ENCODE assay signal across 2 cellular contexts in the genomic region with DNA sequence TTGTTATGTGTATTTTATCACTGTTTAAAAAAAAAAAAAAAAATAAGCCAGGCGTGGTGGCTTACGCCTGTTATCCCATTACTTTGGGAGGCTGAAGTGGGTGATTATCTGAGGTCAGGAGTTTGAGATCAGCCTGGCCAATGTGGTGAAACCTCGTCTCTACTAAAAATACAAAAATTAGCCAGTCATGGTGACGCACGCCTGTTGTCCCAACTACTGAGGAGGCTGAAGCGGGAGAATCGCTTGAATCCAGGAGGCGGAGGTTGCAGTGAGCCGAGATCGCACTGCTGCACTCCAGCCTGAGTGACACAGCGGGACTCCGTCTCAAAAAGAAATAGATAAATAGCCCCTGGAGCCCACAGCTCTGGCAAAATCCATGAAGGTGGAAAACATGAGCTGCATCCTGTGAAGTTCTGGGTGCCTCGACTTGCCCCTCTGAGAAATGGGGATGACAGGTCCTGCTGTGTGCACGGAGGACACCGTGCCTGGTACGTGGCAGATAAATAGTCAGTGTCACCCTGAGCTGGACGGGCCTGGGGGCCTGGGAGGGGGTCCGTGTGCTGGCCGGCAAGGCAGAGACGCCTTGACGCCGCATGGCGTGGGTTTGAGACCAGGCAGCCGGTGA.
TF ChIP-seq lines count a peak whose summit lies in the region.

No MANE protein-coding gene starts in this region.

TF ChIP-seq in HepG2, 621 proteins besides CTCF, POLR2A, EP300 and RAD21:
- TF ChIP-seq JUN (CRISPR knock-in tag; IDR thresholded peaks at IDR 0.05), result no peak
- peak; percentile 74 for TF ChIP-seq ZNF629 (CRISPR knock-in tag; conservative IDR thresholded peaks at IDR 0.05)

TF ChIP-seq in K562, 482 proteins besides CTCF, POLR2A, EP300 and RAD21 (continues in another document):
- TF ChIP-seq RB1 (IDR thresholded peaks at IDR 0.05; ENCODE audit: low read depth) (no peak), HDAC1 (IDR thresholded peaks at IDR 0.05) (no peak), ZEB2 (IDR thresholded peaks at IDR 0.05) (no peak), ZNF354B (CRISPR knock-in tag; IDR thresholded peaks at IDR 0.05) (no peak), KAT8 (IDR thresholded peaks at IDR 0.05; ENCODE audit: low read depth) (no peak), DDX20 (tag; IDR thresholded peaks at IDR 0.05; ENCODE audit: low read depth) (no peak), ZNF217 (CRISPR knock-in tag; IDR thresholded peaks at IDR 0.05) (no peak), TRIM28 (IDR thresholded peaks at IDR 0.05) (no peak), COPS2 (conservative IDR thresholded peaks at IDR 0.05) (no peak), SREBF1 (IDR thresholded peaks at IDR 0.05; ENCODE audit: borderline replicate concordance, low read depth, low read length) (no peak), ZFX (CRISPR knock-in tag; IDR thresholded peaks at IDR 0.05) (no peak), KDM1A (IDR thresholded peaks at IDR 0.05) (peak; percentile 52 to 82; a peak in 2 of 4 replicates), RBM25 (IDR thresholded peaks at IDR 0.05; ENCODE audit: low read depth, low read length, severe bottlenecking) (peak; percentile 46), DPF2 (IDR thresholded peaks at IDR 0.05) (peak; percentile 29; the same call in 1 of the 2 replicates), NCOR1 (IDR thresholded peaks at IDR 0.05) (no peak), ZNF778 (CRISPR knock-in tag; IDR thresholded peaks at IDR 0.05) (no peak), ATF1 (CRISPR knock-in tag; IDR thresholded peaks at IDR 0.05) (no peak), ATF1 (tag; IDR thresholded peaks at IDR 0.05) (0 out of 2 replicates have a peak, but pooled peaks have one; percentile 15), HMG20A (CRISPR knock-in tag; conservative IDR thresholded peaks at IDR 0.05) (no peak), ZNF23 (CRISPR knock-in tag; IDR thresholded peaks at IDR 0.05) (no peak), PML (IDR thresholded peaks at IDR 0.05; ENCODE audit: low read length) (no peak), ETV6 (IDR thresholded peaks at IDR 0.05; ENCODE audit: borderline replicate concordance in 1 of 2, low read depth in 2 of 2, low read length in 1 of 2) (no peak), ETV6 (CRISPR knock-in tag; IDR thresholded peaks at IDR 0.05; ENCODE audit: borderline replicate concordance) (no peak), MYBL2 (IDR thresholded peaks at IDR 0.05; ENCODE audit: low read depth) (peak; percentile 44; the same call in 1 of the 2 replicates), MYBL2 (CRISPR knock-in tag; IDR thresholded peaks at IDR 0.05; ENCODE audit: borderline replicate concordance) (no peak), NR3C1 (CRISPR knock-in tag; IDR thresholded peaks at IDR 0.05) (no peak), C11orf30 (IDR thresholded peaks at IDR 0.05; ENCODE audit: low read depth) (peak; percentile 54), TAL1 (IDR thresholded peaks at IDR 0.05) (no peak), ZNF174 (CRISPR knock-in tag; IDR thresholded peaks at IDR 0.05) (no peak), RBM15 (IDR thresholded peaks at IDR 0.05; ENCODE audit: insufficient read depth, low read length) (no peak)
- TF ChIP-seq, protein P1, sequence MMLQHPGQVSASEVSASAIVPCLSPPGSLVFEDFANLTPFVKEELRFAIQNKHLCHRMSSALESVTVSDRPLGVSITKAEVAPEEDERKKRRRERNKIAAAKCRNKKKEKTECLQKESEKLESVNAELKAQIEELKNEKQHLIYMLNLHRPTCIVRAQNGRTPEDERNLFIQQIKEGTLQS (IDR thresholded peaks at IDR 0.05), result no peak
- TF ChIP-seq, protein P1 (CRISPR knock-in tag; conservative IDR thresholded peaks at IDR 0.05), result no peak
- TF ChIP-seq, protein P2, sequence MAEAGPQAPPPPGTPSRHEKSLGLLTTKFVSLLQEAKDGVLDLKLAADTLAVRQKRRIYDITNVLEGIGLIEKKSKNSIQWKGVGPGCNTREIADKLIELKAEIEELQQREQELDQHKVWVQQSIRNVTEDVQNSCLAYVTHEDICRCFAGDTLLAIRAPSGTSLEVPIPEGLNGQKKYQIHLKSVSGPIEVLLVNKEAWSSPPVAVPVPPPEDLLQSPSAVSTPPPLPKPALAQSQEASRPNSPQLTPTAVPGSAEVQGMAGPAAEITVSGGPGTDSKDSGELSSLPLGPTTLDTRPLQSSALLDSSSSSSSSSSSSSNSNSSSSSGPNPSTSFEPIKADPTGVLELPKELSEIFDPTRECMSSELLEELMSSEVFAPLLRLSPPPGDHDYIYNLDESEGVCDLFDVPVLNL (CRISPR knock-in tag; IDR thresholded peaks at IDR 0.05; ENCODE audit: low read depth), result no peak
- TF ChIP-seq, protein P3, sequence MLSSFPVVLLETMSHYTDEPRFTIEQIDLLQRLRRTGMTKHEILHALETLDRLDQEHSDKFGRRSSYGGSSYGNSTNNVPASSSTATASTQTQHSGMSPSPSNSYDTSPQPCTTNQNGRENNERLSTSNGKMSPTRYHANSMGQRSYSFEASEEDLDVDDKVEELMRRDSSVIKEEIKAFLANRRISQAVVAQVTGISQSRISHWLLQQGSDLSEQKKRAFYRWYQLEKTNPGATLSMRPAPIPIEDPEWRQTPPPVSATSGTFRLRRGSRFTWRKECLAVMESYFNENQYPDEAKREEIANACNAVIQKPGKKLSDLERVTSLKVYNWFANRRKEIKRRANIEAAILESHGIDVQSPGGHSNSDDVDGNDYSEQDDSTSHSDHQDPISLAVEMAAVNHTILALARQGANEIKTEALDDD (IDR thresholded peaks at IDR 0.05), result no peak
- TF ChIP-seq, protein P4, sequence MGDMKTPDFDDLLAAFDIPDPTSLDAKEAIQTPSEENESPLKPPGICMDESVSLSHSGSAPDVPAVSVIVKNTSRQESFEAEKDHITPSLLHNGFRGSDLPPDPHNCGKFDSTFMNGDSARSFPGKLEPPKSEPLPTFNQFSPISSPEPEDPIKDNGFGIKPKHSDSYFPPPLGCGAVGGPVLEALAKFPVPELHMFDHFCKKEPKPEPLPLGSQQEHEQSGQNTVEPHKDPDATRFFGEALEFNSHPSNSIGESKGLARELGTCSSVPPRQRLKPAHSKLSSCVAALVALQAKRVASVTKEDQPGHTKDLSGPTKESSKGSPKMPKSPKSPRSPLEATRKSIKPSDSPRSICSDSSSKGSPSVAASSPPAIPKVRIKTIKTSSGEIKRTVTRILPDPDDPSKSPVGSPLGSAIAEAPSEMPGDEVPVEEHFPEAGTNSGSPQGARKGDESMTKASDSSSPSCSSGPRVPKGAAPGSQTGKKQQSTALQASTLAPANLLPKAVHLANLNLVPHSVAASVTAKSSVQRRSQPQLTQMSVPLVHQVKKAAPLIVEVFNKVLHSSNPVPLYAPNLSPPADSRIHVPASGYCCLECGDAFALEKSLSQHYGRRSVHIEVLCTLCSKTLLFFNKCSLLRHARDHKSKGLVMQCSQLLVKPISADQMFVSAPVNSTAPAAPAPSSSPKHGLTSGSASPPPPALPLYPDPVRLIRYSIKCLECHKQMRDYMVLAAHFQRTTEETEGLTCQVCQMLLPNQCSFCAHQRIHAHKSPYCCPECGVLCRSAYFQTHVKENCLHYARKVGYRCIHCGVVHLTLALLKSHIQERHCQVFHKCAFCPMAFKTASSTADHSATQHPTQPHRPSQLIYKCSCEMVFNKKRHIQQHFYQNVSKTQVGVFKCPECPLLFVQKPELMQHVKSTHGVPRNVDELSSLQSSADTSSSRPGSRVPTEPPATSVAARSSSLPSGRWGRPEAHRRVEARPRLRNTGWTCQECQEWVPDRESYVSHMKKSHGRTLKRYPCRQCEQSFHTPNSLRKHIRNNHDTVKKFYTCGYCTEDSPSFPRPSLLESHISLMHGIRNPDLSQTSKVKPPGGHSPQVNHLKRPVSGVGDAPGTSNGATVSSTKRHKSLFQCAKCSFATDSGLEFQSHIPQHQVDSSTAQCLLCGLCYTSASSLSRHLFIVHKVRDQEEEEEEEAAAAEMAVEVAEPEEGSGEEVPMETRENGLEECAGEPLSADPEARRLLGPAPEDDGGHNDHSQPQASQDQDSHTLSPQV (IDR thresholded peaks at IDR 0.05), result no peak
- TF ChIP-seq, protein P5, sequence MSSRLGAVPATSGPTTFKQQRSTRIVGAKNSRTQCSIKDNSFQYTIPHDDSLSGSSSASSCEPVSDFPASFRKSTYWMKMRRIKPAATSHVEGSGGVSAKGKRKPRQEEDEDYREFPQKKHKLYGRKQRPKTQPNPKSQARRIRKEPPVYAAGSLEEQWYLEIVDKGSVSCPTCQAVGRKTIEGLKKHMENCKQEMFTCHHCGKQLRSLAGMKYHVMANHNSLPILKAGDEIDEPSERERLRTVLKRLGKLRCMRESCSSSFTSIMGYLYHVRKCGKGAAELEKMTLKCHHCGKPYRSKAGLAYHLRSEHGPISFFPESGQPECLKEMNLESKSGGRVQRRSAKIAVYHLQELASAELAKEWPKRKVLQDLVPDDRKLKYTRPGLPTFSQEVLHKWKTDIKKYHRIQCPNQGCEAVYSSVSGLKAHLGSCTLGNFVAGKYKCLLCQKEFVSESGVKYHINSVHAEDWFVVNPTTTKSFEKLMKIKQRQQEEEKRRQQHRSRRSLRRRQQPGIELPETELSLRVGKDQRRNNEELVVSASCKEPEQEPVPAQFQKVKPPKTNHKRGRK (tag; IDR thresholded peaks at IDR 0.05), result no peak
- TF ChIP-seq, protein P6, sequence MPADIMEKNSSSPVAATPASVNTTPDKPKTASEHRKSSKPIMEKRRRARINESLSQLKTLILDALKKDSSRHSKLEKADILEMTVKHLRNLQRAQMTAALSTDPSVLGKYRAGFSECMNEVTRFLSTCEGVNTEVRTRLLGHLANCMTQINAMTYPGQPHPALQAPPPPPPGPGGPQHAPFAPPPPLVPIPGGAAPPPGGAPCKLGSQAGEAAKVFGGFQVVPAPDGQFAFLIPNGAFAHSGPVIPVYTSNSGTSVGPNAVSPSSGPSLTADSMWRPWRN (IDR thresholded peaks at IDR 0.05; ENCODE audit: low read depth), result no peak
- TF ChIP-seq, protein P7, sequence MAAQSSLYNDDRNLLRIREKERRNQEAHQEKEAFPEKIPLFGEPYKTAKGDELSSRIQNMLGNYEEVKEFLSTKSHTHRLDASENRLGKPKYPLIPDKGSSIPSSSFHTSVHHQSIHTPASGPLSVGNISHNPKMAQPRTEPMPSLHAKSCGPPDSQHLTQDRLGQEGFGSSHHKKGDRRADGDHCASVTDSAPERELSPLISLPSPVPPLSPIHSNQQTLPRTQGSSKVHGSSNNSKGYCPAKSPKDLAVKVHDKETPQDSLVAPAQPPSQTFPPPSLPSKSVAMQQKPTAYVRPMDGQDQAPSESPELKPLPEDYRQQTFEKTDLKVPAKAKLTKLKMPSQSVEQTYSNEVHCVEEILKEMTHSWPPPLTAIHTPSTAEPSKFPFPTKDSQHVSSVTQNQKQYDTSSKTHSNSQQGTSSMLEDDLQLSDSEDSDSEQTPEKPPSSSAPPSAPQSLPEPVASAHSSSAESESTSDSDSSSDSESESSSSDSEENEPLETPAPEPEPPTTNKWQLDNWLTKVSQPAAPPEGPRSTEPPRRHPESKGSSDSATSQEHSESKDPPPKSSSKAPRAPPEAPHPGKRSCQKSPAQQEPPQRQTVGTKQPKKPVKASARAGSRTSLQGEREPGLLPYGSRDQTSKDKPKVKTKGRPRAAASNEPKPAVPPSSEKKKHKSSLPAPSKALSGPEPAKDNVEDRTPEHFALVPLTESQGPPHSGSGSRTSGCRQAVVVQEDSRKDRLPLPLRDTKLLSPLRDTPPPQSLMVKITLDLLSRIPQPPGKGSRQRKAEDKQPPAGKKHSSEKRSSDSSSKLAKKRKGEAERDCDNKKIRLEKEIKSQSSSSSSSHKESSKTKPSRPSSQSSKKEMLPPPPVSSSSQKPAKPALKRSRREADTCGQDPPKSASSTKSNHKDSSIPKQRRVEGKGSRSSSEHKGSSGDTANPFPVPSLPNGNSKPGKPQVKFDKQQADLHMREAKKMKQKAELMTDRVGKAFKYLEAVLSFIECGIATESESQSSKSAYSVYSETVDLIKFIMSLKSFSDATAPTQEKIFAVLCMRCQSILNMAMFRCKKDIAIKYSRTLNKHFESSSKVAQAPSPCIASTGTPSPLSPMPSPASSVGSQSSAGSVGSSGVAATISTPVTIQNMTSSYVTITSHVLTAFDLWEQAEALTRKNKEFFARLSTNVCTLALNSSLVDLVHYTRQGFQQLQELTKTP (IDR thresholded peaks at IDR 0.05; ENCODE audit: low read depth in 1 of 2, partially characterized antibody in 2 of 2), result no peak
- TF ChIP-seq, protein P8, sequence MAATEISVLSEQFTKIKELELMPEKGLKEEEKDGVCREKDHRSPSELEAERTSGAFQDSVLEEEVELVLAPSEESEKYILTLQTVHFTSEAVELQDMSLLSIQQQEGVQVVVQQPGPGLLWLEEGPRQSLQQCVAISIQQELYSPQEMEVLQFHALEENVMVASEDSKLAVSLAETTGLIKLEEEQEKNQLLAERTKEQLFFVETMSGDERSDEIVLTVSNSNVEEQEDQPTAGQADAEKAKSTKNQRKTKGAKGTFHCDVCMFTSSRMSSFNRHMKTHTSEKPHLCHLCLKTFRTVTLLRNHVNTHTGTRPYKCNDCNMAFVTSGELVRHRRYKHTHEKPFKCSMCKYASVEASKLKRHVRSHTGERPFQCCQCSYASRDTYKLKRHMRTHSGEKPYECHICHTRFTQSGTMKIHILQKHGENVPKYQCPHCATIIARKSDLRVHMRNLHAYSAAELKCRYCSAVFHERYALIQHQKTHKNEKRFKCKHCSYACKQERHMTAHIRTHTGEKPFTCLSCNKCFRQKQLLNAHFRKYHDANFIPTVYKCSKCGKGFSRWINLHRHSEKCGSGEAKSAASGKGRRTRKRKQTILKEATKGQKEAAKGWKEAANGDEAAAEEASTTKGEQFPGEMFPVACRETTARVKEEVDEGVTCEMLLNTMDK (IDR thresholded peaks at IDR 0.05; ENCODE audit: borderline replicate concordance, insufficient read depth, low read depth, low read length, poor library complexity, severe bottlenecking), result no peak
- TF ChIP-seq, protein P9, sequence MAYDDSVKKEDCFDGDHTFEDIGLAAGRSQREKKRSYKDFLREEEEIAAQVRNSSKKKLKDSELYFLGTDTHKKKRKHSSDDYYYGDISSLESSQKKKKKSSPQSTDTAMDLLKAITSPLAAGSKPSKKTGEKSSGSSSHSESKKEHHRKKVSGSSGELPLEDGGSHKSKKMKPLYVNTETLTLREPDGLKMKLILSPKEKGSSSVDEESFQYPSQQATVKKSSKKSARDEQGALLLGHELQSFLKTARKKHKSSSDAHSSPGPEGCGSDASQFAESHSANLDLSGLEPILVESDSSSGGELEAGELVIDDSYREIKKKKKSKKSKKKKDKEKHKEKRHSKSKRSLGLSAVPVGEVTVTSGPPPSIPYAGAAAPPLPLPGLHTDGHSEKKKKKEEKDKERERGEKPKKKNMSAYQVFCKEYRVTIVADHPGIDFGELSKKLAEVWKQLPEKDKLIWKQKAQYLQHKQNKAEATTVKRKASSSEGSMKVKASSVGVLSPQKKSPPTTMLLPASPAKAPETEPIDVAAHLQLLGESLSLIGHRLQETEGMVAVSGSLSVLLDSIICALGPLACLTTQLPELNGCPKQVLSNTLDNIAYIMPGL (CRISPR knock-in tag; IDR thresholded peaks at IDR 0.05), result no peak
